8 cellular contexts compared by ENCODE assay signal in the genomic region with DNA sequence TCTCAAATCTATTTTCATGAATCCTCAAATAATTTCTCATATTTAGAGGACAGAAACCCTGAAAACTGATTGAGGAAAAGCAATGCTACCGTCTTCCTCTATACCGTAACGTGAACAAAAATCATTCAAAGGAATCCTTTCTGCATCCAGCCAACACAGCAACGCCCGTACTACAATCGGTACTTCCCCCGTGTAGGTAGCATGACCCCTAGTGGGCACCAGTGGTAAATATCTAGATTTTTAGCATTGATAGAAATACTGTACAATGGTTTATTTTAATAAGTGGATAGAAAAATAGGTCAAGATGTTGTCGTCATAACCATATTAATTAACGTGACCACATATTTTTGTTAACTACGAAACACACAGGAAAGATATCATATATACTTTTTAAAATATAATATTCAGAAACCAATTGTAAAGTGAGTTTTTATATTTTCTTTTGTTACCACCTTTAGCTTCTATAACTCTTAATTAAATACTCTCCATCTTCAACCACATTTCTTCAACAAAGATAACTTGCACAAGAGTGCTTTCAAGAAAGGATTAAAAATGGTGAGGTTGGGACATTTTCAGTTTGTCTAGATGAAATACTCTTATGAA.
A peak's percentile ranks its signal among the peaks of the same experiment; 100 is the strongest.
DNase-seq lines count a peak whose midpoint lies in the region; ATAC-seq and TF ChIP-seq lines count a peak whose summit lies in the region.

No MANE protein-coding gene starts in this region.

- H3K9me3 Mint-ChIP-seq in Caco-2 (ENCODE audit: unreplicated experiment) = no peaks in the 10 kb centered on the region

- ATAC-seq in GM18868 (IDR thresholded peaks at IDR 0.05; ENCODE audit: unreplicated experiment) (peak; percentile 88), HG03039 (IDR thresholded peaks at IDR 0.05; ENCODE audit: unreplicated experiment) (peak; percentile 87), thoracic aorta (ENCODE audit: insufficient number of reproducible peaks, low FRiP score, low read depth) (no peak)

- H3K36me3 ChIP-seq in Caco-2 (ENCODE audit: control insufficient read depth, insufficient read depth, low read length) = no peaks in the 10 kb centered on the region
- no peaks in the 10 kb centered on the region for H3K36me3 ChIP-seq in thoracic aorta

- H3K4me1 ChIP-seq in Caco-2 = no peaks in the 10 kb centered on the region
- H3K4me1 ChIP-seq in thoracic aorta (ENCODE audit: control insufficient read depth in 1 of 2, low read depth in 2 of 2) = no peaks in the 10 kb centered on the region

- H3K27me3 ChIP-seq in Caco-2 (replicated peaks; ENCODE audit: control insufficient read depth, insufficient read depth, low read length) (no peaks in the 10 kb centered on the region), thoracic aorta (replicated peaks; ENCODE audit: insufficient read depth) (no peaks in the 10 kb centered on the region)

- CTCF ChIA-PET in Caco-2 (lab: Charles Lee) = no interaction called here

- H3K36me3 Mint-ChIP-seq in Caco-2 (ENCODE audit: insufficient read depth, unreplicated experiment) = no peaks in the 10 kb centered on the region

- no peaks in the 10 kb centered on the region for H3K9me3 ChIP-seq in Caco-2
- no peaks in the 10 kb centered on the region for H3K9me3 ChIP-seq in thoracic aorta

- DNase-seq in Caco-2 = peak in 1 of 2 experiments; percentile 30
- DNase-seq in NCI-H510A treated with DMSO at 0.1 percent for 48 hours (lab: John Stamatoyannopoulos, UW) = peak; percentile 30
- DNase-seq in astrocyte of the cerebellum (ENCODE audit: low read depth) = peak; percentile 38
- DNase-seq in iris pigment epithelial cell (ENCODE audit: low read depth) = peak; percentile 50
- DNase-seq in thoracic aorta (ENCODE audit: low spot score) = no peak
- no peak for DNase-seq in cerebellar nuclear complex (lab: John Stamatoyannopoulos, UW)

- peaks cover 6% of the 10 kb centered on the region for H3K4me1 Mint-ChIP-seq in Caco-2 (ENCODE audit: low read depth, unreplicated experiment)

- H3K4me3 ChIP-seq in Caco-2 (ENCODE audit: low read depth, low read length) (no peak overlapping the region), astrocyte of the cerebellum (ENCODE audit: low read depth, low read length) (no peak overlapping the region), thoracic aorta (no peak overlapping the region)

- no peak overlapping the region for H3K27ac ChIP-seq in thoracic aorta

- BruUV-seq in Caco-2 (replicated peaks; lab: Mats Ljungman, UMichigan) = no TSS peak

- in situ Hi-C loops in astrocyte of the cerebellum (cut with HindIII; ENCODE audit: low sequenced_read_pairs) = no loop called here

- intact Hi-C loops in Caco-2 (cut with micrococcal nuclease; ENCODE audit: unreplicated experiment) = no loop called here

- POLR2A ChIA-PET in Caco-2 (lab: Charles Lee) = no interaction called here

- no peak overlapping the region for H3K27ac Mint-ChIP-seq in Caco-2 (ENCODE audit: unreplicated experiment)

- TF ChIP-seq CTCF in Caco-2 (IDR thresholded peaks at IDR 0.05; ENCODE audit: insufficient read depth in 1 of 2, low read depth in 1 of 2, low read length in 1 of 2, severe bottlenecking in 1 of 2, unreplicated experiment in 1 of 2) = peak; percentile 44 to 54
- peak; percentile 79 for TF ChIP-seq CTCF in astrocyte of the cerebellum (IDR thresholded peaks at IDR 0.05; ENCODE audit: low read depth, low read length, missing control alignments)
- peak; percentile 62 for TF ChIP-seq CTCF in thoracic aorta (IDR thresholded peaks at IDR 0.05)

- H3K27me3 Mint-ChIP-seq in Caco-2 (ENCODE audit: insufficient read depth, unreplicated experiment) = peaks cover 9% of the 10 kb centered on the region

- H3K4me3 Mint-ChIP-seq in Caco-2 (ENCODE audit: unreplicated experiment) = no peak overlapping the region

Comparison
In these comparisons a context has a peak if more than half of its experiments do, and no peak if none do; other contexts are left out.
1. DNase-seq: peak in NCI-H510A treated with DMSO at 0.1 percent for 48 hours (single experiment), astrocyte of the cerebellum (single experiment) and iris pigment epithelial cell (single experiment); none in thoracic aorta (single experiment) and cerebellar nuclear complex (0 of 2).
2. Peak in every context shown above with its lines, with median percentiles within 50 percentile points of each other: CTCF ChIP-seq.